1 cellular context compared by ENCODE assay signal in the genomic region with DNA sequence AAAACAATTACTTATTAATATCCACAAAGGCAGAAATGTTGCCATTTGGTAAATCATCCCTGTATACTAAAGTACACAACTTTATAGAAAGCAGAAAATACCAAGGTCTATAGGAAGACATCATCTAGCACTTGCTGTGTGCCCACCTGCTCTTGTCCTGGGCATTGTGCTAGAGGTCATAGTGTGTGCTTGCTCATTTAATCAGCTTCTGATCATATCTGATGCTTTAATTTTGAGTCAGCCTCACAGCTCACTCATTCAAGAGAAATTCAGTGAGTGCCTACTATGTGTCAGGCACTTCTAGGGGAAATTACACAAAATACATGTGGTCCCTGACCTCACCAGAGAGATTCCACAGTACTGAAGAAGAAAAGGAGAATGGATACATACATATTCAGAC.
TF ChIP-seq lines count a peak whose summit lies in the region.

No MANE protein-coding gene starts in this region.

TF ChIP-seq in GM12878, 131 proteins besides CTCF, POLR2A, EP300 and RAD21 (continued from another document):
- TF ChIP-seq, protein P1, sequence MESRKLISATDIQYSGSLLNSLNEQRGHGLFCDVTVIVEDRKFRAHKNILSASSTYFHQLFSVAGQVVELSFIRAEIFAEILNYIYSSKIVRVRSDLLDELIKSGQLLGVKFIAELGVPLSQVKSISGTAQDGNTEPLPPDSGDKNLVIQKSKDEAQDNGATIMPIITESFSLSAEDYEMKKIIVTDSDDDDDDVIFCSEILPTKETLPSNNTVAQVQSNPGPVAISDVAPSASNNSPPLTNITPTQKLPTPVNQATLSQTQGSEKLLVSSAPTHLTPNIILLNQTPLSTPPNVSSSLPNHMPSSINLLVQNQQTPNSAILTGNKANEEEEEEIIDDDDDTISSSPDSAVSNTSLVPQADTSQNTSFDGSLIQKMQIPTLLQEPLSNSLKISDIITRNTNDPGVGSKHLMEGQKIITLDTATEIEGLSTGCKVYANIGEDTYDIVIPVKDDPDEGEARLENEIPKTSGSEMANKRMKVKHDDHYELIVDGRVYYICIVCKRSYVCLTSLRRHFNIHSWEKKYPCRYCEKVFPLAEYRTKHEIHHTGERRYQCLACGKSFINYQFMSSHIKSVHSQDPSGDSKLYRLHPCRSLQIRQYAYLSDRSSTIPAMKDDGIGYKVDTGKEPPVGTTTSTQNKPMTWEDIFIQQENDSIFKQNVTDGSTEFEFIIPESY (IDR thresholded peaks at IDR 0.05): no peak
- TF ChIP-seq, protein P2, sequence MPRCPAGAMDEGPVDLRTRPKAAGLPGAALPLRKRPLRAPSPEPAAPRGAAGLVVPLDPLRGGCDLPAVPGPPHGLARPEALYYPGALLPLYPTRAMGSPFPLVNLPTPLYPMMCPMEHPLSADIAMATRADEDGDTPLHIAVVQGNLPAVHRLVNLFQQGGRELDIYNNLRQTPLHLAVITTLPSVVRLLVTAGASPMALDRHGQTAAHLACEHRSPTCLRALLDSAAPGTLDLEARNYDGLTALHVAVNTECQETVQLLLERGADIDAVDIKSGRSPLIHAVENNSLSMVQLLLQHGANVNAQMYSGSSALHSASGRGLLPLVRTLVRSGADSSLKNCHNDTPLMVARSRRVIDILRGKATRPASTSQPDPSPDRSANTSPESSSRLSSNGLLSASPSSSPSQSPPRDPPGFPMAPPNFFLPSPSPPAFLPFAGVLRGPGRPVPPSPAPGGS (IDR thresholded peaks at IDR 0.05; ENCODE audit: borderline replicate concordance, insufficient read depth, low read depth, low read length, poor library complexity, severe bottlenecking): no peak
- no peak for TF ChIP-seq ZNF217 (IDR thresholded peaks at IDR 0.05)
- TF ChIP-seq POLR2AphosphoS2 (IDR thresholded peaks at IDR 0.05; ENCODE audit: low read depth, low read length): no peak
- no peak for TF ChIP-seq SREBF1 (IDR thresholded peaks at IDR 0.05; ENCODE audit: low read length)
- no peak for TF ChIP-seq SMC3 (IDR thresholded peaks at IDR 0.05; ENCODE audit: borderline replicate concordance, low read length)
- no peak for TF ChIP-seq ZNF207 (IDR thresholded peaks at IDR 0.05; ENCODE audit: borderline replicate concordance)
- no peak for TF ChIP-seq BHLHE40 (IDR thresholded peaks at IDR 0.05; ENCODE audit: borderline replicate concordance in 1 of 2, low read depth in 2 of 2, low read length in 1 of 2)
- TF ChIP-seq, protein P3, sequence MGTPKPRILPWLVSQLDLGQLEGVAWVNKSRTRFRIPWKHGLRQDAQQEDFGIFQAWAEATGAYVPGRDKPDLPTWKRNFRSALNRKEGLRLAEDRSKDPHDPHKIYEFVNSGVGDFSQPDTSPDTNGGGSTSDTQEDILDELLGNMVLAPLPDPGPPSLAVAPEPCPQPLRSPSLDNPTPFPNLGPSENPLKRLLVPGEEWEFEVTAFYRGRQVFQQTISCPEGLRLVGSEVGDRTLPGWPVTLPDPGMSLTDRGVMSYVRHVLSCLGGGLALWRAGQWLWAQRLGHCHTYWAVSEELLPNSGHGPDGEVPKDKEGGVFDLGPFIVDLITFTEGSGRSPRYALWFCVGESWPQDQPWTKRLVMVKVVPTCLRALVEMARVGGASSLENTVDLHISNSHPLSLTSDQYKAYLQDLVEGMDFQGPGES (IDR thresholded peaks at IDR 0.05): no peak
- TF ChIP-seq, protein P4, sequence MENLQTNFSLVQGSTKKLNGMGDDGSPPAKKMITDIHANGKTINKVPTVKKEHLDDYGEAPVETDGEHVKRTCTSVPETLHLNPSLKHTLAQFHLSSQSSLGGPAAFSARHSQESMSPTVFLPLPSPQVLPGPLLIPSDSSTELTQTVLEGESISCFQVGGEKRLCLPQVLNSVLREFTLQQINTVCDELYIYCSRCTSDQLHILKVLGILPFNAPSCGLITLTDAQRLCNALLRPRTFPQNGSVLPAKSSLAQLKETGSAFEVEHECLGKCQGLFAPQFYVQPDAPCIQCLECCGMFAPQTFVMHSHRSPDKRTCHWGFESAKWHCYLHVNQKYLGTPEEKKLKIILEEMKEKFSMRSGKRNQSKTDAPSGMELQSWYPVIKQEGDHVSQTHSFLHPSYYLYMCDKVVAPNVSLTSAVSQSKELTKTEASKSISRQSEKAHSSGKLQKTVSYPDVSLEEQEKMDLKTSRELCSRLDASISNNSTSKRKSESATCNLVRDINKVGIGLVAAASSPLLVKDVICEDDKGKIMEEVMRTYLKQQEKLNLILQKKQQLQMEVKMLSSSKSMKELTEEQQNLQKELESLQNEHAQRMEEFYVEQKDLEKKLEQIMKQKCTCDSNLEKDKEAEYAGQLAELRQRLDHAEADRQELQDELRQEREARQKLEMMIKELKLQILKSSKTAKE (IDR thresholded peaks at IDR 0.05; ENCODE audit: low read depth, poor library complexity, severe bottlenecking): no peak
- TF ChIP-seq BCL11A (IDR thresholded peaks at IDR 0.05; ENCODE audit: low read depth, low read length): no peak
- TF ChIP-seq EED (IDR thresholded peaks at IDR 0.05; ENCODE audit: low read depth): no peak
- TF ChIP-seq CREB1 (IDR thresholded peaks at IDR 0.05; ENCODE audit: low read depth): no peak
